In genomic region chr12:110002691-110003515, GRCh38 we compare ENCODE assay signal across 10 cellular contexts. TPM values are rescaled to one million over a fixed set of nuclear protein-coding genes. Genes with fewer than 3 reads are reported as not detected.
DNase-seq lines count a peak whose midpoint lies in the region; ATAC-seq and TF ChIP-seq lines count a peak whose summit lies in the region.
"Had no signal": no experiment of that assay in that cellular context is flagged by ENCODE, and none has a peak within 500 bp of the region (broad histone marks: within the 10 kb centered on the region; RNA-seq: fewer than 3 reads in every experiment).

No MANE protein-coding gene starts in this region.

- H3K27ac ChIP-seq in transverse colon = peak overlapping the region; percentile 36 to 70 (median 48)
- peak overlapping the region in 2 of 4 donors; percentile 27 to 52 for H3K27ac ChIP-seq in gastroesophageal sphincter
- H3K27ac ChIP-seq: SJCRH30 had no signal

- H3K27me3 ChIP-seq in transverse colon (no peaks in the 10 kb centered on the region), gastroesophageal sphincter (no peaks in the 10 kb centered on the region)
- H3K27me3 ChIP-seq: dorsolateral prefrontal cortex, SJCRH30 had no signal

- peaks cover 83% of the 10 kb centered on the region for H3K4me1 Mint-ChIP-seq in activated T-cell treated with anti-CD3 and anti-CD28 coated beads, Interleukin-2, amount 50 U/mL, for 24 hours (ENCODE audit: low read depth)
- H3K4me1 Mint-ChIP-seq in activated naive CD8-positive, alpha-beta T cell treated with anti-CD3 and anti-CD28 coated beads for 36 hours = peaks cover 64% of the 10 kb centered on the region

- TF ChIP-seq POLR2A in transverse colon (IDR thresholded peaks at IDR 0.05) = no peak
- TF ChIP-seq POLR2A in gastroesophageal sphincter (IDR thresholded peaks at IDR 0.05) = no peak

- intact Hi-C loops in left colon (cut with DNase I, micrococcal nuclease) = no loop called here
- intact Hi-C loops in transverse colon (cut with DNase I; ENCODE audit: low total_unique reads) = no loop called here
- intact Hi-C loops in posterior vena cava (cut with DNase I) = no loop called here

- H3K27me3 Mint-ChIP-seq in activated T-cell treated with anti-CD3 and anti-CD28 coated beads, Interleukin-2, amount 50 U/mL, for 24 hours = no peaks in the 10 kb centered on the region
- H3K27me3 Mint-ChIP-seq in activated naive CD8-positive, alpha-beta T cell treated with anti-CD3 and anti-CD28 coated beads for 36 hours = no peaks in the 10 kb centered on the region

- DNase-seq in activated T-cell treated with anti-CD3 and anti-CD28 coated beads, Interleukin-2, amount 50 U/mL, for 24 hours = no peak
- DNase-seq in activated T-cell treated with anti-CD3 and anti-CD28 coated beads, Interleukin-2, amount 50 U/mL, for 48 hours = no peak
- DNase-seq in activated naive CD8-positive, alpha-beta T cell treated with anti-CD3 and anti-CD28 coated beads for 36 hours = no peak
- DNase-seq in left colon = no peak
- no peak for DNase-seq in transverse colon
- no peak for DNase-seq in posterior vena cava (ENCODE audit: low spot score)
- DNase-seq: dorsolateral prefrontal cortex, SJCRH30 had no signal

- peaks cover 2% of the 10 kb centered on the region for H3K9me3 Mint-ChIP-seq in activated T-cell treated with anti-CD3 and anti-CD28 coated beads, Interleukin-2, amount 50 U/mL, for 24 hours
- H3K9me3 Mint-ChIP-seq in activated naive CD8-positive, alpha-beta T cell treated with anti-CD3 and anti-CD28 coated beads for 36 hours = no peaks in the 10 kb centered on the region

- H3K9me3 ChIP-seq in transverse colon (no peaks in the 10 kb centered on the region), gastroesophageal sphincter (no peaks in the 10 kb centered on the region)
- H3K9me3 ChIP-seq: SJCRH30 had no signal

- no peak overlapping the region for H3K4me3 Mint-ChIP-seq in activated T-cell treated with anti-CD3 and anti-CD28 coated beads, Interleukin-2, amount 50 U/mL, for 24 hours
- H3K4me3 Mint-ChIP-seq in activated naive CD8-positive, alpha-beta T cell treated with anti-CD3 and anti-CD28 coated beads for 36 hours = no peak overlapping the region

- H3K27ac Mint-ChIP-seq in activated T-cell treated with anti-CD3 and anti-CD28 coated beads, Interleukin-2, amount 50 U/mL, for 24 hours = peak overlapping the region; percentile 78
- peak overlapping the region; percentile 76 for H3K27ac Mint-ChIP-seq in activated naive CD8-positive, alpha-beta T cell treated with anti-CD3 and anti-CD28 coated beads for 36 hours

- in situ Hi-C loops in transverse colon (cut with MboI; ENCODE audit: low pct_ligation_motif_present in 1 of 4, low pct_unique_long_range_greater_than_20kb in 1 of 4, low sequenced_read_pairs in 3 of 4) = no loop called here

- TF ChIP-seq EP300 in transverse colon (IDR thresholded peaks at IDR 0.05; ENCODE audit: low read depth) (no peak), gastroesophageal sphincter (IDR thresholded peaks at IDR 0.05) (no peak)

- peaks cover 6 to 65% (median 37%) of the 10 kb centered on the region in 4 donors for H3K4me1 ChIP-seq in transverse colon
- peaks cover 0 to 62% (median 10%) of the 10 kb centered on the region in 3 donors for H3K4me1 ChIP-seq in gastroesophageal sphincter

- H3K36me3 Mint-ChIP-seq in activated T-cell treated with anti-CD3 and anti-CD28 coated beads, Interleukin-2, amount 50 U/mL, for 24 hours (ENCODE audit: low read depth) = peaks cover 43% of the 10 kb centered on the region
- H3K36me3 Mint-ChIP-seq in activated naive CD8-positive, alpha-beta T cell treated with anti-CD3 and anti-CD28 coated beads for 36 hours = peaks cover 27% of the 10 kb centered on the region

- 47 to 67% methylated on average over 2 to 8 of the region's 8 CpGs for WGBS in transverse colon (ENCODE audit: low coverage in 1 of 2), 2 donors
- WGBS in gastroesophageal sphincter (ENCODE audit: low coverage in 1 of 2), 2 donors = 74% methylated on average over 5 of the region's 8 CpGs; no CpG with 5 or more reads in 1 of the 2 donors

- no peak for TF ChIP-seq CTCF in transverse colon (IDR thresholded peaks at IDR 0.05)
- TF ChIP-seq CTCF in gastroesophageal sphincter (IDR thresholded peaks at IDR 0.05) = no peak

- H3K4me3 ChIP-seq in transverse colon (no peak overlapping the region), gastroesophageal sphincter (no peak overlapping the region)
- H3K4me3 ChIP-seq: dorsolateral prefrontal cortex, SJCRH30 had no signal

- H3K36me3 ChIP-seq in transverse colon (no peaks in the 10 kb centered on the region), gastroesophageal sphincter (no peaks in the 10 kb centered on the region)

- ATAC-seq in left colon (peak; percentile 8), GM18907 (IDR thresholded peaks at IDR 0.05; ENCODE audit: unreplicated experiment) (no peak), gastroesophageal sphincter (no peak)

RNA-seq across cellular contexts. Expression of gene ANKRD13A, which starts 3.7 kb away (rescaled TPM):
- total RNA-seq in activated naive CD8-positive, alpha-beta T cell treated with anti-CD3 and anti-CD28 coated beads for 36 hours = 10 to 100 TPM; 36.8 to 43.6 TPM
- 10 to 100 TPM; 65.3 to 68.3 TPM for total RNA-seq in left colon
- 100 to 1,000 TPM in 3 of 4 donors, 10 to 100 TPM in 1; 96.1 to 189 (median 115) TPM for total RNA-seq in transverse colon
- total RNA-seq in posterior vena cava = 10 to 100 TPM; 54.0 to 55.2 TPM
- total RNA-seq in gastroesophageal sphincter = 100 to 1,000 TPM; 141 to 182 (median 153) TPM

RNA-seq across cellular contexts. Expression of gene GIT2, which starts 6.7 kb away (rescaled TPM):
- total RNA-seq in activated naive CD8-positive, alpha-beta T cell treated with anti-CD3 and anti-CD28 coated beads for 36 hours = 10 to 100 TPM; 50.6 to 51.0 TPM
- total RNA-seq in left colon (10 to 100 TPM; 29.0 to 31.4 TPM), transverse colon (10 to 100 TPM; 25.3 to 64.0 (median 44.0) TPM), posterior vena cava (10 to 100 TPM; 44.9 to 48.0 TPM), gastroesophageal sphincter (10 to 100 TPM; 36.8 to 52.8 (median 42.3) TPM)

RNA-seq across cellular contexts. Expression of gene C12orf76, which starts 45.4 kb away (rescaled TPM):
- total RNA-seq in activated naive CD8-positive, alpha-beta T cell treated with anti-CD3 and anti-CD28 coated beads for 36 hours = 1 to 10 TPM; 6.6 to 7.3 TPM
- total RNA-seq in left colon (1 to 10 TPM; 5.5 to 7.8 TPM), transverse colon (10 to 100 TPM in 2 of 4 donors, 1 to 10 TPM in 1, not detected in 1; 9.3 to 11.0 (median 10.1) TPM), posterior vena cava (1 to 10 TPM; 6.7 to 9.2 TPM), gastroesophageal sphincter (10 to 100 TPM in 3 of 4 donors, 1 to 10 TPM in 1; 9.4 to 21.5 (median 11.4) TPM)
